Comparison of ENCODE assay signal across 1 cellular context in genomic region chr6:127051571-127052260, GRCh38.
TF ChIP-seq lines count a peak whose summit lies in the region.

No MANE protein-coding gene starts in this region.

TF ChIP-seq in IMR-90, 13 proteins besides CTCF, POLR2A, EP300 and RAD21 (continued from another document):
- TF ChIP-seq, protein P1, sequence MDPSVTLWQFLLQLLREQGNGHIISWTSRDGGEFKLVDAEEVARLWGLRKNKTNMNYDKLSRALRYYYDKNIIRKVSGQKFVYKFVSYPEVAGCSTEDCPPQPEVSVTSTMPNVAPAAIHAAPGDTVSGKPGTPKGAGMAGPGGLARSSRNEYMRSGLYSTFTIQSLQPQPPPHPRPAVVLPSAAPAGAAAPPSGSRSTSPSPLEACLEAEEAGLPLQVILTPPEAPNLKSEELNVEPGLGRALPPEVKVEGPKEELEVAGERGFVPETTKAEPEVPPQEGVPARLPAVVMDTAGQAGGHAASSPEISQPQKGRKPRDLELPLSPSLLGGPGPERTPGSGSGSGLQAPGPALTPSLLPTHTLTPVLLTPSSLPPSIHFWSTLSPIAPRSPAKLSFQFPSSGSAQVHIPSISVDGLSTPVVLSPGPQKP (IDR thresholded peaks at IDR 0.05; ENCODE audit: borderline replicate concordance, low read depth, low read length) = no peak
- TF ChIP-seq SMC3 (IDR thresholded peaks at IDR 0.05; ENCODE audit: low read depth, low read length) (no peak), NFE2L2 (IDR thresholded peaks at IDR 0.05; ENCODE audit: low read depth, low read length) (no peak), FOS (IDR thresholded peaks at IDR 0.05; ENCODE audit: low read depth, low read length) (no peak), MXI1 (IDR thresholded peaks at IDR 0.05; ENCODE audit: borderline replicate concordance, low read depth, low read length) (no peak)
